Comparison of ENCODE assay signal across 11 cellular contexts in genomic region chr2:176508984-176509383, GRCh38.
DNase-seq lines count a peak whose midpoint lies in the region; ATAC-seq, FAIRE-seq and TF ChIP-seq lines count a peak whose summit lies in the region.
"Had no signal": no experiment of that assay in that cellular context is flagged by ENCODE, and none has a peak within 500 bp of the region (broad histone marks: within the 10 kb centered on the region; RNA-seq: fewer than 3 reads in every experiment).

No MANE protein-coding gene starts in this region.

- no peak overlapping the region for H3K9ac ChIP-seq in BLaER1 treated with 17β-estradiol and CSF1 and Interleukin-3, amounts not matched to agents 10 nM and 100 nM

- peaks cover 5% of the 10 kb centered on the region for H3K27me3 Mint-ChIP-seq in activated T-cell treated with anti-CD3 and anti-CD28 coated beads, Interleukin-2, amount 50 U/mL, for 72 hours (ENCODE audit: low read depth)
- H3K27me3 Mint-ChIP-seq in WTC11 (ENCODE audit: low read depth) = peaks cover 13% of the 10 kb centered on the region
- peaks cover 1 to 4% (median 4%) of the 10 kb centered on the region in 3 donors for H3K27me3 Mint-ChIP-seq in immature natural killer cell (ENCODE audit: low read depth in 3 of 3)

- H4K20me1 ChIP-seq in BLaER1 treated with 17β-estradiol and CSF1 and Interleukin-3, amounts not matched to agents 10 nM and 100 nM = no peaks in the 10 kb centered on the region

- POLR2A ChIA-PET in WTC11 (lab: Charles Lee) = no interaction called here

- no peaks in the 10 kb centered on the region for H3K9me3 Mint-ChIP-seq in activated T-cell treated with anti-CD3 and anti-CD28 coated beads, Interleukin-2, amount 50 U/mL, for 72 hours
- H3K9me3 Mint-ChIP-seq in WTC11 (no peaks in the 10 kb centered on the region), immature natural killer cell (peaks cover 0 to 2% (median 0%) of the 10 kb centered on the region in 6 donors)

- no peak for FAIRE-seq in D721Med (lab: Jason Lieb, UNC)

- peak overlapping the region in 10 of 11 experiments; percentile 32 to 63 (median 47); a peak in 20 of 22 replicates for H3K4me2 ChIP-seq in BLaER1 treated with 17β-estradiol and CSF1 and Interleukin-3, amounts not matched to agents 10 nM and 100 nM

- H3K4me3 Mint-ChIP-seq in activated T-cell treated with anti-CD3 and anti-CD28 coated beads, Interleukin-2, amount 50 U/mL, for 72 hours = peak overlapping the region; percentile 48 to 78
- H3K4me3 Mint-ChIP-seq in WTC11 (no peak overlapping the region), immature natural killer cell (no peak overlapping the region)
- H3K4me3 Mint-ChIP-seq: CD4-positive, CD25-positive, alpha-beta regulatory T cell had no signal

- H3K4me3 ChIP-seq in BLaER1 treated with 17β-estradiol and CSF1 and Interleukin-3, amounts not matched to agents 10 nM and 100 nM = no peak overlapping the region

- CTCF ChIA-PET in WTC11 (lab: Charles Lee) = no interaction called here

- H3K4me1 ChIP-seq in BLaER1 treated with 17β-estradiol and CSF1 and Interleukin-3, amounts not matched to agents 10 nM and 100 nM = peaks cover 13 to 22% (median 19%) of the 10 kb centered on the region in 10 experiments

- peak overlapping the region in 1 of 11 experiments; percentile 28; a peak in 1 of 22 replicates for H3K27ac ChIP-seq in BLaER1 treated with 17β-estradiol and CSF1 and Interleukin-3, amounts not matched to agents 10 nM and 100 nM

- peaks cover 30% of the 10 kb centered on the region for H3K4me1 Mint-ChIP-seq in activated T-cell treated with anti-CD3 and anti-CD28 coated beads, Interleukin-2, amount 50 U/mL, for 72 hours (ENCODE audit: low read depth)
- H3K4me1 Mint-ChIP-seq in WTC11 (no peaks in the 10 kb centered on the region), immature natural killer cell (peaks cover 0 to 5% of the 10 kb centered on the region in 2 donors)
- H3K4me1 Mint-ChIP-seq: CD4-positive, CD25-positive, alpha-beta regulatory T cell had no signal

- H3K27me3 ChIP-seq in BLaER1 treated with 17β-estradiol and CSF1 and Interleukin-3, amounts not matched to agents 10 nM and 100 nM = peaks cover 0 to 13% (median 0%) of the 10 kb centered on the region in 11 experiments; a peak in 5 of 22 replicates

- H3K36me3 Mint-ChIP-seq in activated T-cell treated with anti-CD3 and anti-CD28 coated beads, Interleukin-2, amount 50 U/mL, for 72 hours (ENCODE audit: insufficient read depth in 2 of 2) = no peaks in the 10 kb centered on the region
- no peaks in the 10 kb centered on the region for H3K36me3 Mint-ChIP-seq in WTC11
- H3K36me3 Mint-ChIP-seq in immature natural killer cell = no peaks in the 10 kb centered on the region
- H3K36me3 Mint-ChIP-seq: CD4-positive, CD25-positive, alpha-beta regulatory T cell had no signal

- DNase-seq in activated T-cell treated with anti-CD3 and anti-CD28 coated beads, Interleukin-2, amount 50 U/mL, for 72 hours = peak; percentile 61 to 67
- no peak for DNase-seq in WTC11 (ENCODE audit: low spot score)
- no peak for DNase-seq in D721Med (ENCODE audit: insufficient read length, low spot score)
- DNase-seq in globus pallidus (ENCODE audit: low spot score) = no peak
- DNase-seq in immature natural killer cell = no peak
- DNase-seq: activated effector memory CD4-positive, alpha-beta T cell treated with Interleukin-2 at 50 U/mL for 16 hours; CD4-positive, CD25-positive, alpha-beta regulatory T cell; NCI-H510A treated with DMSO at 0.1 percent for 48 hours had no signal

- peak; percentile 87 for ATAC-seq in GM19351 (IDR thresholded peaks at IDR 0.05; ENCODE audit: unreplicated experiment)
- peak; percentile 79 for ATAC-seq in HG03045 (IDR thresholded peaks at IDR 0.05; ENCODE audit: unreplicated experiment)
- ATAC-seq in activated T-cell treated with anti-CD3 and anti-CD28 coated beads, Interleukin-2, amount 50 U/mL, for 72 hours (replicated peaks in 1 of 2) = peak; percentile 90
- ATAC-seq in WTC11 = no peak

- TF ChIP-seq CTCF in WTC11 (IDR thresholded peaks at IDR 0.05) (no peak), D721Med (IDR thresholded peaks at IDR 0.05; ENCODE audit: insufficient read depth, missing control alignments) (no peak)

- peak overlapping the region; percentile 84 for H3K27ac Mint-ChIP-seq in activated T-cell treated with anti-CD3 and anti-CD28 coated beads, Interleukin-2, amount 50 U/mL, for 72 hours
- H3K27ac Mint-ChIP-seq in WTC11 (no peak overlapping the region), immature natural killer cell (no peak overlapping the region)
- H3K27ac Mint-ChIP-seq: CD4-positive, CD25-positive, alpha-beta regulatory T cell had no signal

- no peaks in the 10 kb centered on the region for H3K36me3 ChIP-seq in BLaER1 treated with 17β-estradiol and CSF1 and Interleukin-3, amounts not matched to agents 10 nM and 100 nM

- peaks cover 0 to 9% (median 6%) of the 10 kb centered on the region in 11 experiments; a peak in 9 of 22 replicates for H3K9me3 ChIP-seq in BLaER1 treated with 17β-estradiol and CSF1 and Interleukin-3, amounts not matched to agents 10 nM and 100 nM (replicated peaks in 1 of 11)

TF ChIP-seq in WTC11, 78 proteins besides CTCF, POLR2A, EP300 and RAD21 (continues in another document):
- no peak for TF ChIP-seq GTF2I (CRISPR knock-in tag; conservative IDR thresholded peaks at IDR 0.05)
- no peak for TF ChIP-seq JAZF1 (CRISPR knock-in tag; IDR thresholded peaks at IDR 0.05)
- no peak for TF ChIP-seq FOXJ3 (CRISPR knock-in tag; IDR thresholded peaks at IDR 0.05; ENCODE audit: borderline replicate concordance)
- TF ChIP-seq SOX15 (CRISPR knock-in tag; IDR thresholded peaks at IDR 0.05) = no peak
- TF ChIP-seq ZBTB21 (CRISPR knock-in tag; IDR thresholded peaks at IDR 0.05; ENCODE audit: borderline replicate concordance) = no peak
- no peak for TF ChIP-seq ZNF532 (CRISPR knock-in tag; IDR thresholded peaks at IDR 0.05; ENCODE audit: borderline replicate concordance)
- no peak for TF ChIP-seq TEAD4 (CRISPR knock-in tag; IDR thresholded peaks at IDR 0.05)
- TF ChIP-seq MXD4 (CRISPR knock-in tag; IDR thresholded peaks at IDR 0.05; ENCODE audit: borderline replicate concordance) = no peak
- TF ChIP-seq JUN (CRISPR knock-in tag; IDR thresholded peaks at IDR 0.05) = no peak
- TF ChIP-seq, protein P1, sequence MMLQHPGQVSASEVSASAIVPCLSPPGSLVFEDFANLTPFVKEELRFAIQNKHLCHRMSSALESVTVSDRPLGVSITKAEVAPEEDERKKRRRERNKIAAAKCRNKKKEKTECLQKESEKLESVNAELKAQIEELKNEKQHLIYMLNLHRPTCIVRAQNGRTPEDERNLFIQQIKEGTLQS (CRISPR knock-in tag; conservative IDR thresholded peaks at IDR 0.05) = no peak
- TF ChIP-seq ZNF423 (CRISPR knock-in tag; IDR thresholded peaks at IDR 0.05) = no peak
- no peak for TF ChIP-seq NR2C2 (CRISPR knock-in tag; IDR thresholded peaks at IDR 0.05)

Comparison
In these comparisons a context has a peak if more than half of its experiments do, and no peak if none do; other contexts are left out.
1. DNase-seq: peak in activated T-cell treated with anti-CD3 and anti-CD28 coated beads, Interleukin-2, amount 50 U/mL, for 72 hours (2 of 2); none in WTC11 (single experiment), D721Med (single experiment), globus pallidus (single experiment) and immature natural killer cell (0 of 3).
2. H3K4me3 Mint-ChIP-seq: peak in activated T-cell treated with anti-CD3 and anti-CD28 coated beads, Interleukin-2, amount 50 U/mL, for 72 hours (2 of 2); none in WTC11 (single experiment) and immature natural killer cell (0 of 5).